Comparison of ENCODE assay signal across 1 cellular context in genomic region chr6:131063028-131063763, GRCh38.
TF ChIP-seq lines count a peak whose summit lies in the region.

TSS of gene EPB41L2 (minus strand) at chr6:131063245. CDS start at chr6:130956485, 106,760 bp downstream.

TF ChIP-seq in K562, 482 proteins besides CTCF, POLR2A, EP300 and RAD21 (continued from another document and continues in another):
- TF ChIP-seq, protein P1, sequence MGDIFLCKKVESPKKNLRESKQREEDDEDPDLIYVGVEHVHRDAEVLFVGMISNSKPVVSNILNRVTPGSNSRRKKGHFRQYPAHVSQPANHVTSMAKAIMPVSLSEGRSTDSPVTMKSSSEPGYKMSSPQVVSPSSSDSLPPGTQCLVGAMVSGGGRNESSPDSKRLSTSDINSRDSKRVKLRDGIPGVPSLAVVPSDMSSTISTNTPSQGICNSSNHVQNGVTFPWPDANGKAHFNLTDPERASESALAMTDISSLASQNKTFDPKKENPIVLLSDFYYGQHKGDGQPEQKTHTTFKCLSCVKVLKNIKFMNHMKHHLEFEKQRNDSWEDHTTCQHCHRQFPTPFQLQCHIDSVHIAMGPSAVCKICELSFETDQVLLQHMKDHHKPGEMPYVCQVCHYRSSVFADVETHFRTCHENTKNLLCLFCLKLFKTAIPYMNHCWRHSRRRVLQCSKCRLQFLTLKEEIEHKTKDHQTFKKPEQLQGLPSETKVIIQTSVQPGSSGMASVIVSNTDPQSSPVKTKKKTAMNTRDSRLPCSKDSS (IDR thresholded peaks at IDR 0.05; ENCODE audit: low read depth, partially characterized antibody): no peak
- TF ChIP-seq PHF21A (IDR thresholded peaks at IDR 0.05; ENCODE audit: borderline replicate concordance, low read depth) (peak; percentile 22; the same call in 1 of the 2 replicates), ILF3 (IDR thresholded peaks at IDR 0.05; ENCODE audit: borderline replicate concordance) (no peak), YY1 (IDR thresholded peaks at IDR 0.05; ENCODE audit: borderline replicate concordance in 1 of 3, control insufficient read depth in 1 of 3, extremely low read depth in 1 of 3, insufficient read depth in 3 of 3, insufficient read length in 1 of 3, insufficient replicate concordance in 2 of 3, low read depth in 1 of 3, low read length in 2 of 3) (peak in 2 of 3 experiments; percentile 8 to 31), CHD2 (IDR thresholded peaks at IDR 0.05; ENCODE audit: low read depth, low read length) (peak; percentile 62; the same call in 1 of the 2 replicates), NCOA2 (IDR thresholded peaks at IDR 0.05; ENCODE audit: partially characterized antibody in 2 of 2) (no peak), CREB1 (IDR thresholded peaks at IDR 0.05) (no peak), CREB1 (CRISPR knock-in tag; IDR thresholded peaks at IDR 0.05) (no peak), ZNF668 (CRISPR knock-in tag; IDR thresholded peaks at IDR 0.05) (no peak), ZNF444 (CRISPR knock-in tag; IDR thresholded peaks at IDR 0.05) (no peak), EGR1 (conservative IDR thresholded peaks at IDR 0.05) (peak; percentile 68), KDM4B (IDR thresholded peaks at IDR 0.05; ENCODE audit: borderline replicate concordance in 2 of 2, low read depth in 1 of 2) (no peak), MYC (IDR thresholded peaks at IDR 0.05; ENCODE audit: low read depth, low read length) (no peak), MYC (CRISPR knock-in tag; IDR thresholded peaks at IDR 0.05; ENCODE audit: borderline replicate concordance, low read depth) (no peak), ZNF699 (CRISPR knock-in tag; IDR thresholded peaks at IDR 0.05; ENCODE audit: insufficient replicate concordance) (no peak), GABPA (tag; conservative IDR thresholded peaks at IDR 0.05; ENCODE audit: low read depth) (peak; percentile 80), FUS (optimal IDR thresholded peaks at IDR 0.05; ENCODE audit: low read depth, low read length) (no peak), HNRNPK (IDR thresholded peaks at IDR 0.05; ENCODE audit: low read depth, low read length, poor library complexity, severe bottlenecking) (no peak), NCOA4 (IDR thresholded peaks at IDR 0.05; ENCODE audit: partially characterized antibody) (no peak), STAT5B (CRISPR knock-in tag; IDR thresholded peaks at IDR 0.05) (no peak), CHD4 (IDR thresholded peaks at IDR 0.05; ENCODE audit: insufficient read depth, insufficient replicate concordance, low read depth, low read length, poor library complexity, severe bottlenecking) (no peak), ELK3 (CRISPR knock-in tag; IDR thresholded peaks at IDR 0.05) (no peak), PURB (CRISPR knock-in tag; IDR thresholded peaks at IDR 0.05; ENCODE audit: low read depth) (no peak), POLR2H (tag; IDR thresholded peaks at IDR 0.05; ENCODE audit: low read depth) (peak; percentile 23), SMARCA5 (IDR thresholded peaks at IDR 0.05) (no peak), HMG20A (CRISPR knock-in tag; conservative IDR thresholded peaks at IDR 0.05) (no peak), ESRRA (IDR thresholded peaks at IDR 0.05; ENCODE audit: borderline replicate concordance, low read depth) (no peak), ZNF41 (CRISPR knock-in tag; conservative IDR thresholded peaks at IDR 0.05) (no peak), ZNF347 (CRISPR knock-in tag; IDR thresholded peaks at IDR 0.05; ENCODE audit: low read depth) (no peak), SUPT5H (IDR thresholded peaks at IDR 0.05) (peak; percentile 44; the same call in 1 of the 2 replicates), TBP (optimal IDR thresholded peaks at IDR 0.05; ENCODE audit: low read depth, low read length) (peak; percentile 54), ZBTB17 (CRISPR knock-in tag; IDR thresholded peaks at IDR 0.05) (no peak), ZNF449 (CRISPR knock-in tag; IDR thresholded peaks at IDR 0.05) (no peak), ZFP1 (CRISPR knock-in tag; IDR thresholded peaks at IDR 0.05) (no peak), MTF1 (CRISPR knock-in tag; IDR thresholded peaks at IDR 0.05; ENCODE audit: borderline replicate concordance) (no peak), MED1 (CRISPR knock-in tag; IDR thresholded peaks at IDR 0.05; ENCODE audit: borderline replicate concordance) (no peak), CBX3 (IDR thresholded peaks at IDR 0.05; ENCODE audit: borderline replicate concordance in 1 of 2, low read length in 2 of 2) (no peak), BRD4 (IDR thresholded peaks at IDR 0.05) (no peak), EP400 (IDR thresholded peaks at IDR 0.05) (no peak), SPI1 (IDR thresholded peaks at IDR 0.05; ENCODE audit: borderline replicate concordance, low read depth, low read length) (no peak), ZFP30 (CRISPR knock-in tag; IDR thresholded peaks at IDR 0.05; ENCODE audit: borderline replicate concordance) (no peak), ZNF583 (CRISPR knock-in tag; IDR thresholded peaks at IDR 0.05) (no peak)
- TF ChIP-seq, protein P2, sequence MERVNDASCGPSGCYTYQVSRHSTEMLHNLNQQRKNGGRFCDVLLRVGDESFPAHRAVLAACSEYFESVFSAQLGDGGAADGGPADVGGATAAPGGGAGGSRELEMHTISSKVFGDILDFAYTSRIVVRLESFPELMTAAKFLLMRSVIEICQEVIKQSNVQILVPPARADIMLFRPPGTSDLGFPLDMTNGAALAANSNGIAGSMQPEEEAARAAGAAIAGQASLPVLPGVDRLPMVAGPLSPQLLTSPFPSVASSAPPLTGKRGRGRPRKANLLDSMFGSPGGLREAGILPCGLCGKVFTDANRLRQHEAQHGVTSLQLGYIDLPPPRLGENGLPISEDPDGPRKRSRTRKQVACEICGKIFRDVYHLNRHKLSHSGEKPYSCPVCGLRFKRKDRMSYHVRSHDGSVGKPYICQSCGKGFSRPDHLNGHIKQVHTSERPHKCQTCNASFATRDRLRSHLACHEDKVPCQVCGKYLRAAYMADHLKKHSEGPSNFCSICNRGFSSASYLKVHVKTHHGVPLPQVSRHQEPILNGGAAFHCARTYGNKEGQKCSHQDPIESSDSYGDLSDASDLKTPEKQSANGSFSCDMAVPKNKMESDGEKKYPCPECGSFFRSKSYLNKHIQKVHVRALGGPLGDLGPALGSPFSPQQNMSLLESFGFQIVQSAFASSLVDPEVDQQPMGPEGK (CRISPR knock-in tag; IDR thresholded peaks at IDR 0.05; ENCODE audit: borderline replicate concordance): no peak
- TF ChIP-seq, protein P3, sequence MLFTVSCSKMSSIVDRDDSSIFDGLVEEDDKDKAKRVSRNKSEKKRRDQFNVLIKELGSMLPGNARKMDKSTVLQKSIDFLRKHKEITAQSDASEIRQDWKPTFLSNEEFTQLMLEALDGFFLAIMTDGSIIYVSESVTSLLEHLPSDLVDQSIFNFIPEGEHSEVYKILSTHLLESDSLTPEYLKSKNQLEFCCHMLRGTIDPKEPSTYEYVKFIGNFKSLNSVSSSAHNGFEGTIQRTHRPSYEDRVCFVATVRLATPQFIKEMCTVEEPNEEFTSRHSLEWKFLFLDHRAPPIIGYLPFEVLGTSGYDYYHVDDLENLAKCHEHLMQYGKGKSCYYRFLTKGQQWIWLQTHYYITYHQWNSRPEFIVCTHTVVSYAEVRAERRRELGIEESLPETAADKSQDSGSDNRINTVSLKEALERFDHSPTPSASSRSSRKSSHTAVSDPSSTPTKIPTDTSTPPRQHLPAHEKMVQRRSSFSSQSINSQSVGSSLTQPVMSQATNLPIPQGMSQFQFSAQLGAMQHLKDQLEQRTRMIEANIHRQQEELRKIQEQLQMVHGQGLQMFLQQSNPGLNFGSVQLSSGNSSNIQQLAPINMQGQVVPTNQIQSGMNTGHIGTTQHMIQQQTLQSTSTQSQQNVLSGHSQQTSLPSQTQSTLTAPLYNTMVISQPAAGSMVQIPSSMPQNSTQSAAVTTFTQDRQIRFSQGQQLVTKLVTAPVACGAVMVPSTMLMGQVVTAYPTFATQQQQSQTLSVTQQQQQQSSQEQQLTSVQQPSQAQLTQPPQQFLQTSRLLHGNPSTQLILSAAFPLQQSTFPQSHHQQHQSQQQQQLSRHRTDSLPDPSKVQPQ (CRISPR knock-in tag; IDR thresholded peaks at IDR 0.05; ENCODE audit: borderline replicate concordance): no peak
- TF ChIP-seq, protein P4, sequence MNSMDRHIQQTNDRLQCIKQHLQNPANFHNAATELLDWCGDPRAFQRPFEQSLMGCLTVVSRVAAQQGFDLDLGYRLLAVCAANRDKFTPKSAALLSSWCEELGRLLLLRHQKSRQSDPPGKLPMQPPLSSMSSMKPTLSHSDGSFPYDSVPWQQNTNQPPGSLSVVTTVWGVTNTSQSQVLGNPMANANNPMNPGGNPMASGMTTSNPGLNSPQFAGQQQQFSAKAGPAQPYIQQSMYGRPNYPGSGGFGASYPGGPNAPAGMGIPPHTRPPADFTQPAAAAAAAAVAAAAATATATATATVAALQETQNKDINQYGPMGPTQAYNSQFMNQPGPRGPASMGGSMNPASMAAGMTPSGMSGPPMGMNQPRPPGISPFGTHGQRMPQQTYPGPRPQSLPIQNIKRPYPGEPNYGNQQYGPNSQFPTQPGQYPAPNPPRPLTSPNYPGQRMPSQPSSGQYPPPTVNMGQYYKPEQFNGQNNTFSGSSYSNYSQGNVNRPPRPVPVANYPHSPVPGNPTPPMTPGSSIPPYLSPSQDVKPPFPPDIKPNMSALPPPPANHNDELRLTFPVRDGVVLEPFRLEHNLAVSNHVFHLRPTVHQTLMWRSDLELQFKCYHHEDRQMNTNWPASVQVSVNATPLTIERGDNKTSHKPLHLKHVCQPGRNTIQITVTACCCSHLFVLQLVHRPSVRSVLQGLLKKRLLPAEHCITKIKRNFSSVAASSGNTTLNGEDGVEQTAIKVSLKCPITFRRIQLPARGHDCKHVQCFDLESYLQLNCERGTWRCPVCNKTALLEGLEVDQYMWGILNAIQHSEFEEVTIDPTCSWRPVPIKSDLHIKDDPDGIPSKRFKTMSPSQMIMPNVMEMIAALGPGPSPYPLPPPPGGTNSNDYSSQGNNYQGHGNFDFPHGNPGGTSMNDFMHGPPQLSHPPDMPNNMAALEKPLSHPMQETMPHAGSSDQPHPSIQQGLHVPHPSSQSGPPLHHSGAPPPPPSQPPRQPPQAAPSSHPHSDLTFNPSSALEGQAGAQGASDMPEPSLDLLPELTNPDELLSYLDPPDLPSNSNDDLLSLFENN (IDR thresholded peaks at IDR 0.05; ENCODE audit: low read depth in 2 of 2, low read length in 2 of 2): 0 out of 4 replicates have a peak, but pooled peaks of 1 of the 2 experiments have one; percentile 31
- TF ChIP-seq, protein P5, sequence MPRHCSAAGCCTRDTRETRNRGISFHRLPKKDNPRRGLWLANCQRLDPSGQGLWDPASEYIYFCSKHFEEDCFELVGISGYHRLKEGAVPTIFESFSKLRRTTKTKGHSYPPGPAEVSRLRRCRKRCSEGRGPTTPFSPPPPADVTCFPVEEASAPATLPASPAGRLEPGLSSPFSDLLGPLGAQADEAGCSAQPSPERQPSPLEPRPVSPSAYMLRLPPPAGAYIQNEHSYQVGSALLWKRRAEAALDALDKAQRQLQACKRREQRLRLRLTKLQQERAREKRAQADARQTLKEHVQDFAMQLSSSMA (CRISPR knock-in tag; IDR thresholded peaks at IDR 0.05): no peak
- TF ChIP-seq, protein P6, sequence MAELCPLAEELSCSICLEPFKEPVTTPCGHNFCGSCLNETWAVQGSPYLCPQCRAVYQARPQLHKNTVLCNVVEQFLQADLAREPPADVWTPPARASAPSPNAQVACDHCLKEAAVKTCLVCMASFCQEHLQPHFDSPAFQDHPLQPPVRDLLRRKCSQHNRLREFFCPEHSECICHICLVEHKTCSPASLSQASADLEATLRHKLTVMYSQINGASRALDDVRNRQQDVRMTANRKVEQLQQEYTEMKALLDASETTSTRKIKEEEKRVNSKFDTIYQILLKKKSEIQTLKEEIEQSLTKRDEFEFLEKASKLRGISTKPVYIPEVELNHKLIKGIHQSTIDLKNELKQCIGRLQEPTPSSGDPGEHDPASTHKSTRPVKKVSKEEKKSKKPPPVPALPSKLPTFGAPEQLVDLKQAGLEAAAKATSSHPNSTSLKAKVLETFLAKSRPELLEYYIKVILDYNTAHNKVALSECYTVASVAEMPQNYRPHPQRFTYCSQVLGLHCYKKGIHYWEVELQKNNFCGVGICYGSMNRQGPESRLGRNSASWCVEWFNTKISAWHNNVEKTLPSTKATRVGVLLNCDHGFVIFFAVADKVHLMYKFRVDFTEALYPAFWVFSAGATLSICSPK (IDR thresholded peaks at IDR 0.05; ENCODE audit: borderline replicate concordance): no peak
- TF ChIP-seq, protein P7, sequence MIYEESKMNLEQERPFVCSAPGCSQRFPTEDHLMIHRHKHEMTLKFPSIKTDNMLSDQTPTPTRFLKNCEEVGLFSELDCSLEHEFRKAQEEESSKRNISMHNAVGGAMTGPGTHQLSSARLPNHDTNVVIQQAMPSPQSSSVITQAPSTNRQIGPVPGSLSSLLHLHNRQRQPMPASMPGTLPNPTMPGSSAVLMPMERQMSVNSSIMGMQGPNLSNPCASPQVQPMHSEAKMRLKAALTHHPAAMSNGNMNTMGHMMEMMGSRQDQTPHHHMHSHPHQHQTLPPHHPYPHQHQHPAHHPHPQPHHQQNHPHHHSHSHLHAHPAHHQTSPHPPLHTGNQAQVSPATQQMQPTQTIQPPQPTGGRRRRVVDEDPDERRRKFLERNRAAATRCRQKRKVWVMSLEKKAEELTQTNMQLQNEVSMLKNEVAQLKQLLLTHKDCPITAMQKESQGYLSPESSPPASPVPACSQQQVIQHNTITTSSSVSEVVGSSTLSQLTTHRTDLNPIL (CRISPR knock-in tag; IDR thresholded peaks at IDR 0.05): no peak
